15 cellular contexts compared by ENCODE assay signal in the genomic region with DNA sequence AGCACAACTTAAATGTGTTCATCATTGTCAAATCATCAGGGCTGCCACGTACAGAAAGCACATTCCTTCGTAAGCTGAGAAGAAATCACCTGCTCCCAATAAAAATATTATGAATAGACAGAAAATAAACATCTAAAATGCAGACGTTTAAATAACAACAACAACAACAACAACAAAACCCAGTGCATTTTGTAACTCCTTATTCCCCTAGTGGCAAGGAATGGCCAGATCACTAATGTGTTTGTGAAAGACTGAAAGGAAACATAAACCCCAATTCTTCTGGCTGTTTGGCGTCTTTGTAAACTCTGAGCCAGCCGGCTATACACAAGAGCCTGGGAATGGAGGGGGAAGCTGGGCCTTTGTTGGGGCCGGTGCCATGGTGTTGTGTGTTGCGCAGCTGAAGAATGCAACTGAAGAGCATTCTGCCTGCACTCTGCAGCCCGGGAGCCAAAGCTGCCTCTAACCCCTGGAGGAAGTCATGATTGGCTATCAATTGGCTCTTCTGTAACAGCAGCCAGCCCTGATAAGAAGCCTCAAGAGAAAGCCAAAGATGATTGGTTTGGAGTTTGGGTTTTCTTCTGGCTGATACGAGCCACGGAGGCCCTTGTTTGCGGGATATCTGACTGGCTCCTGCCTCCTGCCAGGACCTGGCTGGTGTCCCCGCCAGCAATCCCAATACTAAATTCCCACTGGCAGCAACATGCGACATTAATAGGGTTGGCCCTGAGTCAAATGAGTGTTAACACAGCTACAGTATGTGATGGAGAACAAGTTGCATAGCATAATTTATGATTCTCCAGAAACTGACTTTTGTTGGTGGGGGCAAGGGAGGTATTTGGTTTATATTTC.
DNase-seq lines count a peak whose midpoint lies in the region; ATAC-seq, FAIRE-seq and TF ChIP-seq lines count a peak whose summit lies in the region.
"Had no signal": no experiment of that assay in that cellular context is flagged by ENCODE, and none has a peak within 500 bp of the region (broad histone marks: within the 10 kb centered on the region; RNA-seq: fewer than 3 reads in every experiment).

No MANE protein-coding gene starts in this region.

- H3K27me3 Mint-ChIP-seq in osteocyte (ENCODE audit: unreplicated experiment), result no peaks in the 10 kb centered on the region

- ATAC-seq in left colon, result no peak

- H3K9me3 Mint-ChIP-seq in osteocyte (ENCODE audit: unreplicated experiment), result no peaks in the 10 kb centered on the region
- H3K9me3 Mint-ChIP-seq: T-helper 2 cell treated with Interferon-gamma antibody and Interleukin-4, amounts not matched to agents 5 μg/mL and 100 μg/mL, for 36 hours had no signal

- H3K27me3 ChIP-seq in H7 (ENCODE audit: control insufficient read depth, insufficient read depth, low read length) (no peaks in the 10 kb centered on the region), iPS-20b (ENCODE audit: insufficient read depth, low read length) (no peaks in the 10 kb centered on the region)
- H3K27me3 ChIP-seq: esophagus squamous epithelium had no signal

- H3K4me3 ChIP-seq in H7 (ENCODE audit: insufficient read depth, low read depth, low read length) (no peak overlapping the region), iPS-20b (ENCODE audit: low read length) (peak overlapping the region; percentile 44; the same call in 1 of the 2 replicates), retinal pigment epithelial cell (ENCODE audit: low read length) (no peak overlapping the region)
- H3K4me3 ChIP-seq: BLaER1, esophagus squamous epithelium had no signal

- H3K27ac ChIP-seq in iPS-20b (ENCODE audit: low read length), result peak overlapping the region; percentile 47
- H3K27ac ChIP-seq: BLaER1 had no signal

- H3K4me1 Mint-ChIP-seq in osteocyte (ENCODE audit: unreplicated experiment), result peaks cover 14% of the 10 kb centered on the region

- H3K9ac ChIP-seq in iPS-20b (ENCODE audit: low read depth, low read length), result peak overlapping the region; percentile 27; the same call in 1 of the 2 replicates
- H3K9ac ChIP-seq: BLaER1 had no signal

- H3K9me3 ChIP-seq in iPS-20b (ENCODE audit: insufficient read depth, low read depth, low read length), result no peaks in the 10 kb centered on the region
- H3K9me3 ChIP-seq: BLaER1, esophagus squamous epithelium had no signal

- intact Hi-C loops in left colon (cut with DNase I, micrococcal nuclease), result no loop called here

- FAIRE-seq in HTR-8/SVneo (lab: Jason Lieb, UNC), result no peak
- FAIRE-seq: G401.6 had no signal

- peaks cover 27% of the 10 kb centered on the region for H3K36me3 Mint-ChIP-seq in osteocyte (ENCODE audit: unreplicated experiment)

- no peak overlapping the region for H3K27ac Mint-ChIP-seq in osteocyte (ENCODE audit: unreplicated experiment)
- H3K27ac Mint-ChIP-seq: T-helper 2 cell treated with Interferon-gamma antibody and Interleukin-4, amounts not matched to agents 5 μg/mL and 100 μg/mL, for 36 hours had no signal

- H3K4me3 Mint-ChIP-seq in osteocyte (ENCODE audit: unreplicated experiment), result no peak overlapping the region
- H3K4me3 Mint-ChIP-seq: T-helper 2 cell treated with Interferon-gamma antibody and Interleukin-4, amounts not matched to agents 5 μg/mL and 100 μg/mL, for 36 hours had no signal

- peaks cover 27% of the 10 kb centered on the region for H3K4me1 ChIP-seq in iPS-20b (ENCODE audit: insufficient read depth, low read length)
- H3K4me1 ChIP-seq: BLaER1, esophagus squamous epithelium had no signal

- TF ChIP-seq CTCF in retinal pigment epithelial cell (conservative IDR thresholded peaks at IDR 0.05; ENCODE audit: low read depth, low read length), result peak; percentile 11
- no peak for TF ChIP-seq CTCF in osteocyte (IDR thresholded peaks at IDR 0.05)

- H3K36me3 ChIP-seq in H7 (replicated peaks; ENCODE audit: control insufficient read depth, insufficient read depth, low read length) (peaks cover 42% of the 10 kb centered on the region), iPS-20b (ENCODE audit: insufficient read depth, low read depth, low read length) (peaks cover 59% of the 10 kb centered on the region)
- H3K36me3 ChIP-seq: BLaER1, esophagus squamous epithelium had no signal

- DNase-seq in H7 (peak; percentile 45), ecto neural progenitor cell (ENCODE audit: low spot score) (peak; percentile 74), retinal pigment epithelial cell (ENCODE audit: low read depth) (no peak), osteocyte (ENCODE audit: extremely low spot score, unreplicated experiment) (no peak), HTR-8/SVneo (ENCODE audit: insufficient read length, low spot score) (no peak), left colon (no peak), AML-193 (lab: John Stamatoyannopoulos, UW) (no peak)
- DNase-seq: cerebellar nuclear complex, esophagus squamous epithelium, kidney glomerular epithelial cell, NCI-H1105 treated with DMSO at 0.1 percent for 48 hours had no signal

Comparison
In these comparisons a context has a peak if more than half of its experiments do, and no peak if none do; other contexts are left out.
1. DNase-seq: peak in H7 (single experiment) and ecto neural progenitor cell (single experiment); none in retinal pigment epithelial cell (single experiment), osteocyte (single experiment), HTR-8/SVneo (single experiment), left colon (0 of 2) and AML-193 (0 of 2).